In genomic region chr11:92329137-92329536, GRCh38 we compare ENCODE assay signal across 17 cellular contexts.
"Had no signal": no experiment of that assay in that cellular context is flagged by ENCODE, and none has a peak within 500 bp of the region (broad histone marks: within the 10 kb centered on the region; RNA-seq: fewer than 3 reads in every experiment).

No MANE protein-coding gene starts in this region.

- H3K36me3 ChIP-seq: adrenal gland, heart left ventricle, sigmoid colon, transverse colon had no signal

- H3K4me1 ChIP-seq: heart left ventricle, transverse colon had no signal

- DNase-seq: activated B cell treated with CpG ODN at 0.5 μM for 24 hours; activated CD4-positive, alpha-beta T cell treated with anti-CD3 and anti-CD28 coated beads, Interleukin-2, amount 50 U/mL, for 1 hour; activated naive CD4-positive, alpha-beta T cell treated with anti-CD3 and anti-CD28 coated beads, Interleukin-2, amount 50 U/mL, for 16 hours; activated T-cell treated with anti-CD3 and anti-CD28 coated beads, Interleukin-2, amount 50 U/mL, for 1 hour; adrenal gland; central memory CD4-positive, alpha-beta T cell; effector CD8-positive, alpha-beta T cell; foreskin melanocyte; heart left ventricle; kidney; left ventricle myocardium superior; sigmoid colon; stimulated activated CD4-positive, alpha-beta T cell treated with anti-CD3 and anti-CD28 coated beads, Interleukin-2, amount 100 ng/mL, for 24 hours; stimulated activated naive CD4-positive, alpha-beta T cell; substantia nigra; transverse colon had no signal

- H3K27me3 ChIP-seq: adrenal gland, heart left ventricle, sigmoid colon, transverse colon had no signal

- ATAC-seq: heart left ventricle, left ventricle myocardium superior had no signal

- H3K4me3 ChIP-seq: adrenal gland, coronary artery, heart left ventricle, sigmoid colon, transverse colon had no signal

- H3K9me3 ChIP-seq: adrenal gland, sigmoid colon, transverse colon had no signal

- H3K27ac ChIP-seq: adrenal gland, heart left ventricle, sigmoid colon, transverse colon had no signal

- FAIRE-seq: kidney had no signal
